21 cellular contexts compared by ENCODE assay signal in genomic region chr17:40373999-40374398, GRCh38. TPM values are rescaled to one million over a fixed set of nuclear protein-coding genes. Genes with fewer than 3 reads are reported as not detected.
DNase-seq lines count a peak whose midpoint lies in the region; ATAC-seq and TF ChIP-seq lines count a peak whose summit lies in the region.
"Had no signal": no experiment of that assay in that cellular context is flagged by ENCODE, and none has a peak within 500 bp of the region (broad histone marks: within the 10 kb centered on the region; RNA-seq: fewer than 3 reads in every experiment).

No MANE protein-coding gene starts in this region.

- peak overlapping the region; percentile 77 for H3K27ac Mint-ChIP-seq in activated CD4-positive, alpha-beta T cell treated with anti-CD3 and anti-CD28 coated beads for 36 hours
- peak overlapping the region; percentile 72 for H3K27ac Mint-ChIP-seq in activated naive CD8-positive, alpha-beta T cell treated with anti-CD3 and anti-CD28 coated beads, Interleukin-2, amount 50 U/mL, for 24 hours
- no peak overlapping the region for H3K27ac Mint-ChIP-seq in activated naive CD8-positive, alpha-beta T cell treated with anti-CD3 and anti-CD28 coated beads for 36 hours
- no peak overlapping the region for H3K27ac Mint-ChIP-seq in neural progenitor cell
- H3K27ac Mint-ChIP-seq: B cell had no signal

- H4K20me1 ChIP-seq in neural progenitor cell (ENCODE audit: low read depth), result no peaks in the 10 kb centered on the region

- H3K27ac ChIP-seq in neural progenitor cell, result no peak overlapping the region
- no peak overlapping the region for H3K27ac ChIP-seq in right lobe of liver
- H3K27ac ChIP-seq: 22Rv1, Peyer's patch had no signal

- DNase-seq in activated CD4-positive, alpha-beta T cell treated with anti-CD3 and anti-CD28 coated beads for 36 hours, result no peak
- DNase-seq in activated CD4-positive, alpha-beta T cell treated with anti-CD3 and anti-CD28 coated beads, Interleukin-2, amount 50 U/mL, for 4 hours, result no peak
- no peak for DNase-seq in activated naive CD8-positive, alpha-beta T cell treated with anti-CD3 and anti-CD28 coated beads, Interleukin-2, amount 50 U/mL, for 24 hours
- DNase-seq in activated naive CD8-positive, alpha-beta T cell treated with anti-CD3 and anti-CD28 coated beads for 36 hours, result no peak
- no peak for DNase-seq in neural progenitor cell (ENCODE audit: low spot score)
- no peak for DNase-seq in NCI-H2029 (lab: John Stamatoyannopoulos, UW)
- no peak for DNase-seq in right lobe of liver
- DNase-seq in foreskin melanocyte, result no peak
- DNase-seq: DMS 273 treated with DMSO at 0.1 percent for 48 hours; H7; KBM-7; NCI-H1105; NCI-H2081 treated with DMSO at 0.1 percent for 48 hours; NCI-H510A; NCI-H748 treated with DMSO at 0.1 percent for 48 hours; NK-92 treated with Interleukin-12 subunit alpha and Interleukin-12 subunit beta, amount 100 ng/mL, for 24 hours; Peyer's patch had no signal

- no peaks in the 10 kb centered on the region for H3K27me3 ChIP-seq in neural progenitor cell
- H3K27me3 ChIP-seq in right lobe of liver, result no peaks in the 10 kb centered on the region
- H3K27me3 ChIP-seq: Peyer's patch had no signal

- no peaks in the 10 kb centered on the region for H3F3A ChIP-seq in neural progenitor cell (ENCODE audit: low read depth)

- H3K9ac ChIP-seq in neural progenitor cell, result no peak overlapping the region

- TF ChIP-seq CTCF in neural progenitor cell (IDR thresholded peaks at IDR 0.05) (no peak), right lobe of liver (IDR thresholded peaks at IDR 0.05) (no peak)

- intact Hi-C loops in activated CD4-positive, alpha-beta T cell treated with anti-CD3 and anti-CD28 coated beads for 36 hours (cut with DNase I, micrococcal nuclease), result loop anchor here in 1 of 2 experiments (1.0 to 5.0 kb wide), 2 partner anchors 106 to 223 kb away; no protein-coding TSS in a partner anchor
- intact Hi-C loops in right lobe of liver (cut with DNase I), result loop anchor here in 1 of 2 donors (5.0 kb wide), 1 partner anchor 33 kb away; no protein-coding TSS in a partner anchor

- no peak overlapping the region for H2AFZ ChIP-seq in neural progenitor cell (replicated peaks)

- no peak for TF ChIP-seq POLR2A in right lobe of liver (IDR thresholded peaks at IDR 0.05)

- H3K36me3 ChIP-seq in neural progenitor cell (no peaks in the 10 kb centered on the region), right lobe of liver (no peaks in the 10 kb centered on the region)
- H3K36me3 ChIP-seq: Peyer's patch had no signal

- H3K27me3 Mint-ChIP-seq in activated CD4-positive, alpha-beta T cell treated with anti-CD3 and anti-CD28 coated beads for 36 hours, result no peaks in the 10 kb centered on the region
- peaks cover 3% of the 10 kb centered on the region for H3K27me3 Mint-ChIP-seq in activated naive CD8-positive, alpha-beta T cell treated with anti-CD3 and anti-CD28 coated beads, Interleukin-2, amount 50 U/mL, for 24 hours
- H3K27me3 Mint-ChIP-seq in activated naive CD8-positive, alpha-beta T cell treated with anti-CD3 and anti-CD28 coated beads for 36 hours, result peaks cover 6% of the 10 kb centered on the region
- peaks cover 13% of the 10 kb centered on the region for H3K27me3 Mint-ChIP-seq in neural progenitor cell (ENCODE audit: insufficient read depth, low read depth)
- H3K27me3 Mint-ChIP-seq: B cell had no signal

- no peaks in the 10 kb centered on the region for H3K9me3 ChIP-seq in neural progenitor cell (ENCODE audit: low read depth)
- H3K9me3 ChIP-seq in right lobe of liver, result no peaks in the 10 kb centered on the region
- H3K9me3 ChIP-seq: Peyer's patch had no signal

- no peaks in the 10 kb centered on the region for H3K79me2 ChIP-seq in neural progenitor cell (ENCODE audit: low read depth)

- no peaks in the 10 kb centered on the region for H3K4me1 ChIP-seq in neural progenitor cell
- H3K4me1 ChIP-seq in right lobe of liver, result no peaks in the 10 kb centered on the region
- H3K4me1 ChIP-seq: Peyer's patch had no signal

- WGBS in right lobe of liver (ENCODE audit: insufficient coverage, low coverage, low lambda C conversion rate, missing lambda C conversion rate), result 54% methylated on average over 3 of the region's 8 CpGs

- CTCF ChIA-PET in activated CD4-positive, alpha-beta T cell treated with anti-CD3 and anti-CD28 coated beads for 36 hours (lab: Charles Lee), result interaction anchor here (0.6 to 2.2 kb wide), 7 partner anchors 9 to 154 kb away, joined by 3 to 12 read pairs (median 4); partner anchors contain the start of gene GJD3

- H3K4me2 ChIP-seq in neural progenitor cell, result no peak overlapping the region

- H3K4me3 Mint-ChIP-seq in activated CD4-positive, alpha-beta T cell treated with anti-CD3 and anti-CD28 coated beads for 36 hours, result no peak overlapping the region
- H3K4me3 Mint-ChIP-seq in activated naive CD8-positive, alpha-beta T cell treated with anti-CD3 and anti-CD28 coated beads, Interleukin-2, amount 50 U/mL, for 24 hours, result no peak overlapping the region
- H3K4me3 Mint-ChIP-seq in activated naive CD8-positive, alpha-beta T cell treated with anti-CD3 and anti-CD28 coated beads for 36 hours, result no peak overlapping the region
- peak overlapping the region; percentile 21 for H3K4me3 Mint-ChIP-seq in neural progenitor cell
- H3K4me3 Mint-ChIP-seq: B cell had no signal

- H3K4me1 Mint-ChIP-seq in activated CD4-positive, alpha-beta T cell treated with anti-CD3 and anti-CD28 coated beads for 36 hours, result peaks cover 36% of the 10 kb centered on the region
- H3K4me1 Mint-ChIP-seq in activated naive CD8-positive, alpha-beta T cell treated with anti-CD3 and anti-CD28 coated beads, Interleukin-2, amount 50 U/mL, for 24 hours, result peaks cover 44% of the 10 kb centered on the region
- peaks cover 25% of the 10 kb centered on the region for H3K4me1 Mint-ChIP-seq in activated naive CD8-positive, alpha-beta T cell treated with anti-CD3 and anti-CD28 coated beads for 36 hours
- H3K4me1 Mint-ChIP-seq in neural progenitor cell, result peaks cover 11% of the 10 kb centered on the region

- POLR2A ChIA-PET in activated CD4-positive, alpha-beta T cell treated with anti-CD3 and anti-CD28 coated beads for 36 hours (lab: Charles Lee), result interaction anchor here (0.6 to 1.1 kb wide), 5 partner anchors 8 to 207 kb away, joined by 3 to 7 read pairs (median 3); no protein-coding TSS in a partner anchor

- peaks cover 3% of the 10 kb centered on the region for H3K9me3 Mint-ChIP-seq in activated CD4-positive, alpha-beta T cell treated with anti-CD3 and anti-CD28 coated beads for 36 hours (ENCODE audit: low read depth)
- no peaks in the 10 kb centered on the region for H3K9me3 Mint-ChIP-seq in activated naive CD8-positive, alpha-beta T cell treated with anti-CD3 and anti-CD28 coated beads, Interleukin-2, amount 50 U/mL, for 24 hours
- peaks cover 4% of the 10 kb centered on the region for H3K9me3 Mint-ChIP-seq in activated naive CD8-positive, alpha-beta T cell treated with anti-CD3 and anti-CD28 coated beads for 36 hours
- H3K9me3 Mint-ChIP-seq in neural progenitor cell, result peaks cover 19% of the 10 kb centered on the region

- no peaks in the 10 kb centered on the region for H3K36me3 Mint-ChIP-seq in activated CD4-positive, alpha-beta T cell treated with anti-CD3 and anti-CD28 coated beads for 36 hours (ENCODE audit: low read depth)
- no peaks in the 10 kb centered on the region for H3K36me3 Mint-ChIP-seq in activated naive CD8-positive, alpha-beta T cell treated with anti-CD3 and anti-CD28 coated beads, Interleukin-2, amount 50 U/mL, for 24 hours (ENCODE audit: low read depth)
- no peaks in the 10 kb centered on the region for H3K36me3 Mint-ChIP-seq in activated naive CD8-positive, alpha-beta T cell treated with anti-CD3 and anti-CD28 coated beads for 36 hours
- H3K36me3 Mint-ChIP-seq in neural progenitor cell, result no peaks in the 10 kb centered on the region

- H3K4me3 ChIP-seq in neural progenitor cell, result no peak overlapping the region
- no peak overlapping the region for H3K4me3 ChIP-seq in right lobe of liver
- H3K4me3 ChIP-seq: Peyer's patch had no signal

- ATAC-seq in activated CD4-positive, alpha-beta T cell treated with anti-CD3 and anti-CD28 coated beads for 36 hours, result no peak
- ATAC-seq in activated naive CD8-positive, alpha-beta T cell treated with anti-CD3 and anti-CD28 coated beads, Interleukin-2, amount 50 U/mL, for 24 hours, result no peak
- ATAC-seq in right lobe of liver, result no peak
- ATAC-seq: HepG2, Right ventricle myocardium inferior had no signal

RNA-seq across cellular contexts. Expression of gene GJD3, which starts 9.5 kb away (rescaled TPM):
- total RNA-seq in activated CD4-positive, alpha-beta T cell treated with anti-CD3 and anti-CD28 coated beads for 36 hours, result not detected
- total RNA-seq in activated naive CD8-positive, alpha-beta T cell treated with anti-CD3 and anti-CD28 coated beads for 36 hours, result not detected
- total RNA-seq in neural progenitor cell (ENCODE audit: low replicate concordance) (not detected in 2 replicates), right lobe of liver (under 1 TPM in 5 of 6 experiments, not detected in 1; 0.22 to 0.78 (median 0.37) TPM)
- total RNA-seq: B cell, HepG2 had no signal

RNA-seq across cellular contexts. Expression of gene TOP2A, which starts 43.7 kb away (rescaled TPM):
- total RNA-seq in activated CD4-positive, alpha-beta T cell treated with anti-CD3 and anti-CD28 coated beads for 36 hours, result 100 to 1,000 TPM; 245 to 322 TPM
- total RNA-seq in activated naive CD8-positive, alpha-beta T cell treated with anti-CD3 and anti-CD28 coated beads for 36 hours, result 100 to 1,000 TPM; 244 to 245 TPM
- total RNA-seq in neural progenitor cell (ENCODE audit: low replicate concordance) (566 and 968 TPM in 2 replicates), right lobe of liver (1 to 10 TPM in 4 of 6 experiments, under 1 TPM in 2; 0.22 to 7.3 (median 3.0) TPM)

Comparison
In these comparisons a context has a peak if more than half of its experiments do, and no peak if none do; other contexts are left out.
1. H3K27ac Mint-ChIP-seq: peak in activated CD4-positive, alpha-beta T cell treated with anti-CD3 and anti-CD28 coated beads for 36 hours (single experiment) and activated naive CD8-positive, alpha-beta T cell treated with anti-CD3 and anti-CD28 coated beads, Interleukin-2, amount 50 U/mL, for 24 hours (single experiment); none in activated naive CD8-positive, alpha-beta T cell treated with anti-CD3 and anti-CD28 coated beads for 36 hours (single experiment) and neural progenitor cell (single experiment).
2. RNA of gene TOP2A, which starts 43.7 kb away (total RNA-seq): 566 to 968 TPM in neural progenitor cell, 245 to 322 TPM in activated CD4-positive, alpha-beta T cell treated with anti-CD3 and anti-CD28 coated beads for 36 hours and 244 to 245 TPM in activated naive CD8-positive, alpha-beta T cell treated with anti-CD3 and anti-CD28 coated beads for 36 hours; 0.22 to 7.3 TPM in right lobe of liver; every median in the first group is over 10 times any median in the second.